In the genomic region with DNA sequence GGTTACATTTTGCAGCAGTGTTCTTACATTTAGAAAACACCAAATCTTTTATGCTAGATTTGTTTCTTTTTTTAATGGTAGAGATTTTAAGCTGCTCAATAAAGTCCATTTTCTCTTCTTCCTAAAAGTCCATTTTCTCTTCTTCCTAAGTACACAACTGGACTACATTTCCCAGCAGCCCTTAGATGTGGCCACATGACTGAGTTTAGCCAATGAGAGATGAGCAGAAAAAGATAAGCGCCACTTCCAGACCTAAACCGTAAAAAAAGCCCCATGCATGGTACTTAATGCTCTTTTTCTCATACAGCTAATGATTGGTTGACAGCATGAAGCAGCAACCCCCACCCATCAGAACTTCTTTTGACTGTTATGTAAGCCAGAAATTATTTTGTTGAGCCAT, we compare ENCODE assay signal across 9 cellular contexts.
A peak's percentile ranks its signal among the peaks of the same experiment; 100 is the strongest.
DNase-seq lines count a peak whose midpoint lies in the region; ATAC-seq and TF ChIP-seq lines count a peak whose summit lies in the region.
"Had no signal": no experiment of that assay in that cellular context is flagged by ENCODE, and none has a peak within 500 bp of the region (broad histone marks: within the 10 kb centered on the region; RNA-seq: fewer than 3 reads in every experiment).

No MANE protein-coding gene starts in this region.

- in situ Hi-C loops in mammary epithelial cell (cut with MboI; ENCODE audit: low sequenced_read_pairs in 2 of 2), result no loop called here

- dilution Hi-C loops in mammary epithelial cell (cut with HindIII; ENCODE audit: low sequenced_read_pairs), result no loop called here

- H4K20me1 ChIP-seq in mammary epithelial cell (ENCODE audit: insufficient read depth, low read length), result no peaks in the 10 kb centered on the region

- H3K36me3 ChIP-seq in SJCRH30 (no peaks in the 10 kb centered on the region), ascending aorta (no peaks in the 10 kb centered on the region), mammary epithelial cell (ENCODE audit: insufficient read depth, low read length) (no peaks in the 10 kb centered on the region)
- H3K36me3 ChIP-seq: heart right ventricle had no signal

- H3K4me1 ChIP-seq in SJCRH30 (no peaks in the 10 kb centered on the region), ascending aorta (no peaks in the 10 kb centered on the region), mammary epithelial cell (ENCODE audit: insufficient read depth, low read length) (no peaks in the 10 kb centered on the region)
- H3K4me1 ChIP-seq: heart right ventricle had no signal

- H3K27ac ChIP-seq in SJCRH30, result no peak overlapping the region
- no peak overlapping the region for H3K27ac ChIP-seq in ascending aorta
- no peak overlapping the region for H3K27ac ChIP-seq in mammary epithelial cell (ENCODE audit: insufficient read depth, low read depth, low read length)
- H3K27ac ChIP-seq: heart right ventricle had no signal

- no peak for TF ChIP-seq CTCF in ascending aorta (IDR thresholded peaks at IDR 0.05)
- TF ChIP-seq CTCF in mammary epithelial cell (conservative IDR thresholded peaks at IDR 0.05 in 1 of 2, IDR thresholded peaks at IDR 0.05 in 1 of 2; ENCODE audit: extremely low read depth in 1 of 2, insufficient read depth in 1 of 2, low read depth in 1 of 2, low read length in 2 of 2), result no peak

- H3K9me3 ChIP-seq in SJCRH30 (replicated peaks) (no peaks in the 10 kb centered on the region), ascending aorta (no peaks in the 10 kb centered on the region), mammary epithelial cell (replicated peaks; ENCODE audit: insufficient read depth, low read length) (no peaks in the 10 kb centered on the region)

- H3K4me2 ChIP-seq in mammary epithelial cell (ENCODE audit: insufficient read depth, low read depth, low read length), result no peak overlapping the region

- ATAC-seq in GM19328 (IDR thresholded peaks at IDR 0.05; ENCODE audit: unreplicated experiment) (peak; percentile 80), HG03095 (IDR thresholded peaks at IDR 0.05; ENCODE audit: unreplicated experiment) (peak; percentile 90)

- CTCF ChIA-PET in mammary epithelial cell (lab: Charles Lee; ENCODE audit: low non-redundant PET), result no interaction called here

- no peaks in the 10 kb centered on the region for H3K27me3 ChIP-seq in SJCRH30
- H3K27me3 ChIP-seq in ascending aorta, result no peaks in the 10 kb centered on the region
- H3K27me3 ChIP-seq in mammary epithelial cell (ENCODE audit: insufficient read depth, low read length), result no peaks in the 10 kb centered on the region
- H3K27me3 ChIP-seq: heart right ventricle had no signal

- H3K4me3 ChIP-seq in SJCRH30 (peak overlapping the region; percentile 25), ascending aorta (no peak overlapping the region), mammary epithelial cell (replicated peaks in 1 of 3; ENCODE audit: insufficient read depth in 1 of 3, low read depth in 2 of 3, low read length in 3 of 3) (no peak overlapping the region)
- H3K4me3 ChIP-seq: heart right ventricle had no signal

- intact Hi-C loops in ascending aorta (cut with DNase I), result no loop called here
- intact Hi-C loops in mammary epithelial cell (cut with micrococcal nuclease), result no loop called here

- no peak overlapping the region for H2AFZ ChIP-seq in mammary epithelial cell (ENCODE audit: low read depth, low read length)

- no peaks in the 10 kb centered on the region for H3K79me2 ChIP-seq in mammary epithelial cell (ENCODE audit: insufficient read depth, low read length)

- no peak overlapping the region for H3K9ac ChIP-seq in mammary epithelial cell (ENCODE audit: insufficient read depth, low read length)

- WGBS in mammary epithelial cell (ENCODE audit: low coverage, missing lambda C conversion rate), result 85% methylated on average over 2 of the region's 2 CpGs

- DNase-seq in SJCRH30 (peak; percentile 22 to 65), midbrain (lab: John Stamatoyannopoulos, UW) (peak; percentile 3), ascending aorta (ENCODE audit: low spot score in 2 of 2) (no peak), mammary epithelial cell (no peak), NK-92 (lab: John Stamatoyannopoulos, UW; ENCODE audit: unreplicated experiment) (no peak), 8988T (no peak)

- BruUV-seq in mammary epithelial cell (replicated peaks; lab: Mats Ljungman, UMichigan), result no TSS peak

Comparison
In these comparisons a context has a peak if more than half of its experiments do, and no peak if none do; other contexts are left out.
1. DNase-seq: peak in SJCRH30 (2 of 2) and midbrain (single experiment); none in ascending aorta (0 of 2), mammary epithelial cell (single experiment), NK-92 (single experiment) and 8988T (single experiment).